In the genomic region with DNA sequence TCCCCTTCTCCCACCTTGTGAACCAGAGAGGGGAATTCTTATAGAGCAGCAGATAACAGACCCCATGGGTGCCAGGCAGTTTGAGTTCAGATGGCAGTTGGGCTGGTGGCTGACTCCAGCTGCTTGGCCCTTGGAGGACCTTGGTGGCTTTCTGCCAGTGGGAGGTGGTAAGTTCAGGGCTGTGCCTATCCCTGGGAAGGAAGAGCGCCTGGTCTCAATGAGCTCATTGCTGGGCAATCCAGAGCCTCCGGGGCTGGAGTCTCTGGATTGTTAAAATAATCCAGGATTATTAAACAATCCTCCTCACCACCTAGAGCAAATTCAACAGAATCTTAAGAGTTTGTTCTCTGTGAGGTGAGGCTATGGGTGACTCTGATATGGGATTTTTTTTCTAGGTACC, we compare ENCODE assay signal across 20 cellular contexts.
DNase-seq lines count a peak whose midpoint lies in the region; ATAC-seq, FAIRE-seq and TF ChIP-seq lines count a peak whose summit lies in the region.
"Had no signal": no experiment of that assay in that cellular context is flagged by ENCODE, and none has a peak within 500 bp of the region (broad histone marks: within the 10 kb centered on the region; RNA-seq: fewer than 3 reads in every experiment).

No MANE protein-coding gene starts in this region.

- no peak for ATAC-seq in CD4-positive, CD25-positive, alpha-beta regulatory T cell (ENCODE audit: low read depth in 2 of 2)
- no peak for ATAC-seq in gastroesophageal sphincter
- ATAC-seq: HepG2 had no signal

- no peak for DNase-seq in CD4-positive, CD25-positive, alpha-beta regulatory T cell
- DNase-seq in HTR-8/SVneo (ENCODE audit: insufficient read length, low spot score) (peak; percentile 4), astrocyte of the hippocampus (ENCODE audit: low read depth, low spot score) (peak; percentile 35), myocyte (ENCODE audit: low read depth) (peak; percentile 88), NCI-H2081 treated with DMSO at 0.1 percent for 48 hours (lab: John Stamatoyannopoulos, UW) (no peak), ascending aorta (ENCODE audit: low spot score in 2 of 2) (no peak), LoVo (ENCODE audit: low spot score) (no peak)
- DNase-seq: activated CD4-positive, alpha-beta T cell treated with anti-CD3 and anti-CD28 coated beads, Interleukin-2, amount 10 ng/mL, durations not matched to agents 24 days and 14 days; DND-41; H7; retina; SHP77 treated with DMSO at 0.1 percent for 48 hours; stimulated activated CD4-positive, alpha-beta T cell treated with anti-CD3 and anti-CD28 coated beads, Interleukin-2, amount 100 ng/mL, for 24 hours had no signal

- WGBS in gastroesophageal sphincter (ENCODE audit: low coverage in 1 of 2), 2 donors, result 80% methylated on average over 1 of the region's 2 CpGs; no CpG with 5 or more reads in 1 of the 2 donors

- TF ChIP-seq CTCF in ascending aorta (IDR thresholded peaks at IDR 0.05) (no peak), gastroesophageal sphincter (IDR thresholded peaks at IDR 0.05) (no peak)

- H3K36me3 Mint-ChIP-seq in CD4-positive, CD25-positive, alpha-beta regulatory T cell, result peaks cover 4% of the 10 kb centered on the region
- H3K36me3 Mint-ChIP-seq: activated naive CD4-positive, alpha-beta T cell treated with anti-CD3 and anti-CD28 coated beads, Interleukin-2, amount 50 U/mL, for 24 hours had no signal

- H3K27ac ChIP-seq in CD4-positive, CD25-positive, alpha-beta regulatory T cell (ENCODE audit: insufficient read depth, low read length, poor library complexity, severe bottlenecking), result peak overlapping the region; percentile 33
- H3K27ac ChIP-seq in ascending aorta (no peak overlapping the region), gastroesophageal sphincter (no peak overlapping the region)
- H3K27ac ChIP-seq: C4-2B had no signal

- peak overlapping the region; percentile 1 to 87 (median 47) for H3K27ac Mint-ChIP-seq in CD4-positive, CD25-positive, alpha-beta regulatory T cell
- H3K27ac Mint-ChIP-seq: activated CD4-positive, alpha-beta T cell treated with anti-CD3 and anti-CD28 coated beads, Interleukin-2, amount 10 ng/mL, durations not matched to agents 24 days and 14 days; activated naive CD4-positive, alpha-beta T cell treated with anti-CD3 and anti-CD28 coated beads, Interleukin-2, amount 50 U/mL, for 24 hours had no signal

- H3K9me3 Mint-ChIP-seq in CD4-positive, CD25-positive, alpha-beta regulatory T cell, result no peaks in the 10 kb centered on the region
- H3K9me3 Mint-ChIP-seq: activated CD4-positive, alpha-beta T cell treated with anti-CD3 and anti-CD28 coated beads, Interleukin-2, amount 10 ng/mL, durations not matched to agents 24 days and 14 days; activated naive CD4-positive, alpha-beta T cell treated with anti-CD3 and anti-CD28 coated beads, Interleukin-2, amount 50 U/mL, for 24 hours; neural crest cell had no signal

- no peak for TF ChIP-seq POLR2A in gastroesophageal sphincter (IDR thresholded peaks at IDR 0.05)

- H3K9me3 ChIP-seq in CD4-positive, CD25-positive, alpha-beta regulatory T cell (ENCODE audit: control insufficient read depth in 2 of 2, low read length in 2 of 2), result no peaks in the 10 kb centered on the region
- no peaks in the 10 kb centered on the region for H3K9me3 ChIP-seq in ascending aorta
- H3K9me3 ChIP-seq in gastroesophageal sphincter, result no peaks in the 10 kb centered on the region

- H3K4me3 ChIP-seq in CD4-positive, CD25-positive, alpha-beta regulatory T cell (ENCODE audit: low read depth, low read length), result peak overlapping the region; percentile 97
- H3K4me3 ChIP-seq in ascending aorta (no peak overlapping the region), gastroesophageal sphincter (no peak overlapping the region)

- peaks cover 22 to 64% (median 35%) of the 10 kb centered on the region in 4 donors for H3K4me1 Mint-ChIP-seq in CD4-positive, CD25-positive, alpha-beta regulatory T cell
- H3K4me1 Mint-ChIP-seq: activated CD4-positive, alpha-beta T cell treated with anti-CD3 and anti-CD28 coated beads, Interleukin-2, amount 10 ng/mL, durations not matched to agents 24 days and 14 days; activated naive CD4-positive, alpha-beta T cell treated with anti-CD3 and anti-CD28 coated beads, Interleukin-2, amount 50 U/mL, for 24 hours had no signal

- no peaks in the 10 kb centered on the region for H3K27me3 ChIP-seq in CD4-positive, CD25-positive, alpha-beta regulatory T cell (ENCODE audit: control insufficient read depth, insufficient read depth, low read length)
- H3K27me3 ChIP-seq in ascending aorta, result no peaks in the 10 kb centered on the region
- no peaks in the 10 kb centered on the region for H3K27me3 ChIP-seq in gastroesophageal sphincter

- H3K36me3 ChIP-seq in CD4-positive, CD25-positive, alpha-beta regulatory T cell (ENCODE audit: control insufficient read depth, insufficient read depth, low read length), result peaks cover 5% of the 10 kb centered on the region
- H3K36me3 ChIP-seq in ascending aorta (no peaks in the 10 kb centered on the region), gastroesophageal sphincter (no peaks in the 10 kb centered on the region)

- intact Hi-C loops in ascending aorta (cut with DNase I), result no loop called here

- no peak for TF ChIP-seq EP300 in gastroesophageal sphincter (IDR thresholded peaks at IDR 0.05)

- H3K4me3 Mint-ChIP-seq in CD4-positive, CD25-positive, alpha-beta regulatory T cell, result peak overlapping the region; percentile 25 to 90 (median 73)
- H3K4me3 Mint-ChIP-seq: activated CD4-positive, alpha-beta T cell treated with anti-CD3 and anti-CD28 coated beads, Interleukin-2, amount 10 ng/mL, durations not matched to agents 24 days and 14 days; activated naive CD4-positive, alpha-beta T cell treated with anti-CD3 and anti-CD28 coated beads, Interleukin-2, amount 50 U/mL, for 24 hours; neural crest cell had no signal

- peaks cover 29% of the 10 kb centered on the region for H3K4me1 ChIP-seq in CD4-positive, CD25-positive, alpha-beta regulatory T cell (ENCODE audit: control insufficient read depth, insufficient read depth, low read length, poor library complexity, severe bottlenecking)
- H3K4me1 ChIP-seq in ascending aorta, result no peaks in the 10 kb centered on the region
- no peaks in the 10 kb centered on the region for H3K4me1 ChIP-seq in gastroesophageal sphincter

- FAIRE-seq in HTR-8/SVneo (lab: Jason Lieb, UNC), result no peak
- FAIRE-seq: frontal cortex, GM12891, HepG2 had no signal

- H3K27me3 Mint-ChIP-seq in CD4-positive, CD25-positive, alpha-beta regulatory T cell, result no peaks in the 10 kb centered on the region

Comparison
In these comparisons a context has a peak if more than half of its experiments do, and no peak if none do; other contexts are left out.
1. DNase-seq: peak in HTR-8/SVneo (single experiment), astrocyte of the hippocampus (single experiment) and myocyte (single experiment); none in CD4-positive, CD25-positive, alpha-beta regulatory T cell (0 of 3), NCI-H2081 treated with DMSO at 0.1 percent for 48 hours (single experiment), ascending aorta (0 of 2) and LoVo (single experiment).